26 cellular contexts compared by ENCODE assay signal in genomic region chr12:94192506-94192905, GRCh38.
"Had no signal": no experiment of that assay in that cellular context is flagged by ENCODE, and none has a peak within 500 bp of the region (broad histone marks: within the 10 kb centered on the region; RNA-seq: fewer than 3 reads in every experiment).

No MANE protein-coding gene starts in this region.

- H3K27me3 ChIP-seq: gastroesophageal sphincter, upper lobe of left lung, vagina had no signal

- H3K4me3 Mint-ChIP-seq: activated T-helper 17 cell treated with anti-CD3 and anti-CD28 coated beads, Interleukin-2, amount 50 U/mL, for 72 hours; natural killer cell treated with Interleukin-12 subunit alpha and Interleukin-12 subunit beta and Interleukin-15 and Interleukin-18, amount 100 ng/mL, for 72 hours; stimulated activated naive CD8-positive, alpha-beta T cell treated with anti-CD3 and anti-CD28 coated beads, Interleukin-15, Interleukin-2, amounts not matched to agents 100 ng/mL and 50 ng/mL, for 24 hours had no signal

- H3K4me2 ChIP-seq: hepatocyte had no signal

- H3K27ac Mint-ChIP-seq: activated T-helper 17 cell treated with anti-CD3 and anti-CD28 coated beads, Interleukin-2, amount 50 U/mL, for 72 hours; stimulated activated naive CD8-positive, alpha-beta T cell treated with anti-CD3 and anti-CD28 coated beads, Interleukin-15, Interleukin-2, amounts not matched to agents 100 ng/mL and 50 ng/mL, for 24 hours had no signal

- H3K4me3 ChIP-seq: esophagus squamous epithelium, gastroesophageal sphincter, hepatocyte, left ventricle myocardium inferior, lung, mucosa of descending colon, thoracic aorta, upper lobe of left lung, vagina had no signal

- H2AFZ ChIP-seq: hepatocyte had no signal

- H3K9me3 Mint-ChIP-seq: natural killer cell treated with Interleukin-12 subunit alpha and Interleukin-12 subunit beta and Interleukin-15 and Interleukin-18, amount 100 ng/mL, for 72 hours had no signal

- H3K27ac ChIP-seq: epithelial cell of prostate, esophagus squamous epithelium, gastroesophageal sphincter, hepatocyte, left ventricle myocardium inferior, thoracic aorta, upper lobe of left lung, vagina had no signal

- ATAC-seq: activated T-helper 17 cell treated with anti-CD3 and anti-CD28 coated beads, Interleukin-2, amount 50 U/mL, for 72 hours; gastroesophageal sphincter; mucosa of descending colon; natural killer cell treated with Interleukin-12 subunit alpha and Interleukin-12 subunit beta and Interleukin-15 and Interleukin-18, amount 100 ng/mL, for 72 hours; right cardiac atrium had no signal

- H3K9me3 ChIP-seq: esophagus squamous epithelium, mucosa of descending colon, thoracic aorta, upper lobe of left lung, vagina had no signal

- H3K36me3 ChIP-seq: esophagus squamous epithelium, left ventricle myocardium inferior, thoracic aorta, upper lobe of left lung, vagina had no signal

- DNase-seq: activated CD4-positive, alpha-beta T cell treated with anti-CD3 and anti-CD28 coated beads for 4 hours; activated CD4-positive, alpha-beta T cell treated with anti-CD3 and anti-CD28 coated beads, Interleukin-2, amount 50 U/mL, for 4 hours; activated CD4-positive, CD25-positive, alpha-beta regulatory T cell; activated CD8-positive, alpha-beta memory T cell treated with anti-CD3 and anti-CD28 coated beads, Interleukin-2, amount 50 U/mL, for 4 hours; activated gamma-delta T cell treated with Interleukin-2 at 50 U/mL for 16 hours; activated naive CD4-positive, alpha-beta T cell treated with anti-CD3 and anti-CD28 coated beads, Interleukin-2, amount 50 U/mL, for 16 hours; activated T-cell treated with anti-CD3 and anti-CD28 coated beads, Interleukin-2, amount 50 U/mL, for 1 hour; amygdala; central memory CD4-positive, alpha-beta T cell; esophagus squamous epithelium; islet precursor cell; left ventricle myocardium inferior; mucosa of descending colon; posterior cingulate gyrus; right cardiac atrium; stimulated activated CD4-positive, alpha-beta T cell treated with anti-CD3 and anti-CD28 coated beads, Interleukin-2, amount 100 ng/mL, for 48 hours; upper lobe of left lung had no signal

- H3K4me1 ChIP-seq: gastroesophageal sphincter, left ventricle myocardium inferior, upper lobe of left lung had no signal

- H3K27me3 Mint-ChIP-seq: activated T-helper 17 cell treated with anti-CD3 and anti-CD28 coated beads, Interleukin-2, amount 50 U/mL, for 72 hours; natural killer cell treated with Interleukin-12 subunit alpha and Interleukin-12 subunit beta and Interleukin-15 and Interleukin-18, amount 100 ng/mL, for 72 hours; stimulated activated naive CD8-positive, alpha-beta T cell treated with anti-CD3 and anti-CD28 coated beads, Interleukin-15, Interleukin-2, amounts not matched to agents 100 ng/mL and 50 ng/mL, for 24 hours had no signal

- H3K79me2 ChIP-seq: hepatocyte had no signal
